In genomic region chr3:43317461-43318316, GRCh38 we compare ENCODE assay signal across 11 cellular contexts. TPM values are rescaled to one million over a fixed set of nuclear protein-coding genes. Genes with fewer than 3 reads are reported as not detected.
A peak's percentile ranks its signal among the peaks of the same experiment; 100 is the strongest.
DNase-seq lines count a peak whose midpoint lies in the region; ATAC-seq and TF ChIP-seq lines count a peak whose summit lies in the region.
"Had no signal": no experiment of that assay in that cellular context is flagged by ENCODE, and none has a peak within 500 bp of the region (broad histone marks: within the 10 kb centered on the region; RNA-seq: fewer than 3 reads in every experiment).

No MANE protein-coding gene starts in this region.

- intact Hi-C loops in Caco-2 (cut with micrococcal nuclease; ENCODE audit: unreplicated experiment): no loop called here
- intact Hi-C loops in gastrocnemius medialis (cut with DNase I; ENCODE audit: low total_unique reads): loop anchor here (2.0 kb wide), 1 partner anchor 31 kb away; the partner anchor contains the start of gene SNRK

- H3K4me1 ChIP-seq in Caco-2 (no peaks in the 10 kb centered on the region), right atrium auricular region (peaks cover 0 to 46% of the 10 kb centered on the region in 2 donors), gastrocnemius medialis (peaks cover 55 to 61% of the 10 kb centered on the region in 2 donors)

- peak overlapping the region; percentile 4 for H3K27ac Mint-ChIP-seq in Caco-2 (ENCODE audit: unreplicated experiment)
- H3K27ac Mint-ChIP-seq in brain: peak overlapping the region in 4 of 5 experiments; percentile 3 to 57 (median 25)

- in situ Hi-C loops in gastrocnemius medialis (cut with MboI; ENCODE audit: low sequenced_read_pairs in 4 of 4): no loop called here

- BruUV-seq in Caco-2 (replicated peaks; lab: Mats Ljungman, UMichigan): no TSS peak

- no peak overlapping the region for H3K4me3 ChIP-seq in Caco-2 (ENCODE audit: low read depth, low read length)
- H3K4me3 ChIP-seq in right atrium auricular region: no peak overlapping the region
- H3K4me3 ChIP-seq in gastrocnemius medialis: no peak overlapping the region
- H3K4me3 ChIP-seq: K562 had no signal

- H3K9me3 ChIP-seq in Caco-2: no peaks in the 10 kb centered on the region
- H3K9me3 ChIP-seq in right atrium auricular region: no peaks in the 10 kb centered on the region
- H3K9me3 ChIP-seq in gastrocnemius medialis: no peaks in the 10 kb centered on the region

- H3K27ac ChIP-seq in right atrium auricular region (peak overlapping the region; percentile 17 to 43), gastrocnemius medialis (peak overlapping the region; percentile 75 to 80 (median 75))

- POLR2A ChIA-PET in Caco-2 (lab: Charles Lee): no interaction called here

- H3K4me1 Mint-ChIP-seq in Caco-2 (ENCODE audit: low read depth, unreplicated experiment) (peaks cover 13% of the 10 kb centered on the region), brain (peaks cover 38% of the 10 kb centered on the region)

- H3K9me3 Mint-ChIP-seq in Caco-2 (ENCODE audit: unreplicated experiment) (no peaks in the 10 kb centered on the region), brain (peaks cover 3 to 10% (median 4%) of the 10 kb centered on the region in 5 experiments)

- no peak for DNase-seq in Caco-2
- DNase-seq in right atrium auricular region (ENCODE audit: low spot score): no peak
- DNase-seq in gastrocnemius medialis: peak in 1 of 2 donors; percentile 31
- no peak for DNase-seq in NCI-H510A (lab: John Stamatoyannopoulos, UW)
- DNase-seq in inferior parietal cortex (ENCODE audit: extremely low spot score): no peak
- no peak for DNase-seq in GDM1 (lab: John Stamatoyannopoulos, UW)
- DNase-seq: cerebellar nuclear complex, NCI-H82 had no signal

- H3K4me3 Mint-ChIP-seq in Caco-2 (ENCODE audit: unreplicated experiment) (no peak overlapping the region), brain (no peak overlapping the region)

- CTCF ChIA-PET in Caco-2 (lab: Charles Lee): no interaction called here

- ATAC-seq in gastrocnemius medialis (peak; percentile 62 to 65), GM19035 (IDR thresholded peaks at IDR 0.05; ENCODE audit: unreplicated experiment) (no peak)
- ATAC-seq: K562 had no signal

- TF ChIP-seq CTCF in Caco-2 (IDR thresholded peaks at IDR 0.05; ENCODE audit: insufficient read depth in 1 of 2, low read depth in 1 of 2, low read length in 1 of 2, severe bottlenecking in 1 of 2, unreplicated experiment in 1 of 2) (no peak), brain (conservative IDR thresholded peaks at IDR 0.05) (no peak), right atrium auricular region (IDR thresholded peaks at IDR 0.05) (no peak), gastrocnemius medialis (IDR thresholded peaks at IDR 0.05 in 4 of 5, conservative IDR thresholded peaks at IDR 0.05 in 1 of 5) (no peak)

- H3K36me3 Mint-ChIP-seq in Caco-2 (ENCODE audit: insufficient read depth, unreplicated experiment): peaks cover 33% of the 10 kb centered on the region
- H3K36me3 Mint-ChIP-seq in brain: peaks cover 60% of the 10 kb centered on the region

- H3K27me3 Mint-ChIP-seq in Caco-2 (ENCODE audit: insufficient read depth, unreplicated experiment): no peaks in the 10 kb centered on the region
- H3K27me3 Mint-ChIP-seq in brain: no peaks in the 10 kb centered on the region

- TF ChIP-seq POLR2A in gastrocnemius medialis (IDR thresholded peaks at IDR 0.05): no peak

- no peaks in the 10 kb centered on the region for H3K27me3 ChIP-seq in Caco-2 (replicated peaks; ENCODE audit: control insufficient read depth, insufficient read depth, low read length)
- H3K27me3 ChIP-seq in right atrium auricular region: no peaks in the 10 kb centered on the region
- H3K27me3 ChIP-seq in gastrocnemius medialis: no peaks in the 10 kb centered on the region

- H3K36me3 ChIP-seq in Caco-2 (ENCODE audit: control insufficient read depth, insufficient read depth, low read length): no peaks in the 10 kb centered on the region
- H3K36me3 ChIP-seq in right atrium auricular region: no peaks in the 10 kb centered on the region
- no peaks in the 10 kb centered on the region for H3K36me3 ChIP-seq in gastrocnemius medialis

RNA-seq across cellular contexts. Expression of gene SNRK, which starts 31.3 kb away (rescaled TPM):
- total RNA-seq in Caco-2 (2022): 23.1 and 25.4 TPM in 2 replicates
- polyA plus RNA-seq in brain (ENCODE audit: insufficient read depth, low read depth, low replicate concordance): 11.9 TPM
- 10 to 100 TPM; 22.7 to 31.2 TPM for total RNA-seq in right atrium auricular region
- total RNA-seq in gastrocnemius medialis: 10 to 100 TPM; 18.4 to 29.0 (median 21.9) TPM
